1 cellular context compared by ENCODE assay signal in genomic region chr14:21071225-21072041, GRCh38.
TF ChIP-seq lines count a peak whose summit lies in the region.

No MANE protein-coding gene starts in this region.

TF ChIP-seq in K562, 482 proteins besides CTCF, POLR2A, EP300 and RAD21:
- TF ChIP-seq RCOR1 (IDR thresholded peaks at IDR 0.05; ENCODE audit: borderline replicate concordance in 1 of 2, low read depth in 2 of 2, low read length in 2 of 2) (no peak), MAZ (CRISPR knock-in tag; conservative IDR thresholded peaks at IDR 0.05 in 1 of 2, IDR thresholded peaks at IDR 0.05 in 1 of 2) (peak in 1 of 2 experiments; percentile 40; a peak in 1 of 4 replicates), ETV1 (tag; conservative IDR thresholded peaks at IDR 0.05; ENCODE audit: low read depth) (0 out of 2 replicates have a peak, but pooled peaks have one; percentile 43), ZNF408 (CRISPR knock-in tag; IDR thresholded peaks at IDR 0.05; ENCODE audit: low read depth) (no peak), EGR1 (conservative IDR thresholded peaks at IDR 0.05) (peak; percentile 76), RBFOX2 (IDR thresholded peaks at IDR 0.05; ENCODE audit: low read depth, low read length) (peak; percentile 41; the same call in 1 of the 2 replicates), PHF8 (IDR thresholded peaks at IDR 0.05; ENCODE audit: borderline replicate concordance, low read length) (peak; percentile 13; the same call in 1 of the 2 replicates), JUND (IDR thresholded peaks at IDR 0.05; ENCODE audit: borderline replicate concordance, low read depth, low read length) (0 out of 2 replicates have a peak, but pooled peaks have one; percentile 9), JUND (tag; IDR thresholded peaks at IDR 0.05; ENCODE audit: borderline replicate concordance, low read depth, low read length) (peak; percentile 22; the same call in 1 of the 3 replicates), SPI1 (IDR thresholded peaks at IDR 0.05; ENCODE audit: borderline replicate concordance, low read depth, low read length) (peak; percentile 91), ZNF263 (CRISPR knock-in tag; IDR thresholded peaks at IDR 0.05; ENCODE audit: borderline replicate concordance) (peak; percentile 99), TAF1 (IDR thresholded peaks at IDR 0.05; ENCODE audit: control insufficient read depth, extremely low read depth, insufficient read depth, low read length, severe bottlenecking) (no peak), ZNF3 (CRISPR knock-in tag; IDR thresholded peaks at IDR 0.05) (no peak), REST (CRISPR knock-in tag; IDR thresholded peaks at IDR 0.05; ENCODE audit: low read depth) (0 out of 2 replicates have a peak, but pooled peaks have one; percentile 34), ZBTB7A (IDR thresholded peaks at IDR 0.05; ENCODE audit: borderline replicate concordance, control insufficient read depth, low read depth, low read length) (peak; percentile 80; the same call in 1 of the 2 replicates), ETS2 (tag; IDR thresholded peaks at IDR 0.05; ENCODE audit: borderline replicate concordance, poor library complexity, severe bottlenecking) (no peak), VEZF1 (CRISPR knock-in tag; IDR thresholded peaks at IDR 0.05) (peak; percentile 70), NR2C2 (CRISPR knock-in tag; IDR thresholded peaks at IDR 0.05) (no peak), NR2C2 (tag; IDR thresholded peaks at IDR 0.05) (no peak)
- TF ChIP-seq, protein P1, sequence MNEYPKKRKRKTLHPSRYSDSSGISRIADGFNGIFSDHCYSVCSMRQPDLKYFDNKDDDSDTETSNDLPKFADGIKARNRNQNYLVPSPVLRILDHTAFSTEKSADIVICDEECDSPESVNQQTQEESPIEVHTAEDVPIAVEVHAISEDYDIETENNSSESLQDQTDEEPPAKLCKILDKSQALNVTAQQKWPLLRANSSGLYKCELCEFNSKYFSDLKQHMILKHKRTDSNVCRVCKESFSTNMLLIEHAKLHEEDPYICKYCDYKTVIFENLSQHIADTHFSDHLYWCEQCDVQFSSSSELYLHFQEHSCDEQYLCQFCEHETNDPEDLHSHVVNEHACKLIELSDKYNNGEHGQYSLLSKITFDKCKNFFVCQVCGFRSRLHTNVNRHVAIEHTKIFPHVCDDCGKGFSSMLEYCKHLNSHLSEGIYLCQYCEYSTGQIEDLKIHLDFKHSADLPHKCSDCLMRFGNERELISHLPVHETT (CRISPR knock-in tag; conservative IDR thresholded peaks at IDR 0.05 in 1 of 2, IDR thresholded peaks at IDR 0.05 in 1 of 2): 0 out of 4 replicates have a peak, but pooled peaks of 1 of the 2 experiments have one; percentile 12
- TF ChIP-seq, protein P2, sequence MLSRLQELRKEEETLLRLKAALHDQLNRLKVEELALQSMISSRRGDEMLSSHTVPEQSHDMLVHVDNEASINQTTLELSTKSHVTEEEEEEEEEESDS (CRISPR knock-in tag; IDR thresholded peaks at IDR 0.05): no peak
- TF ChIP-seq, protein P3, sequence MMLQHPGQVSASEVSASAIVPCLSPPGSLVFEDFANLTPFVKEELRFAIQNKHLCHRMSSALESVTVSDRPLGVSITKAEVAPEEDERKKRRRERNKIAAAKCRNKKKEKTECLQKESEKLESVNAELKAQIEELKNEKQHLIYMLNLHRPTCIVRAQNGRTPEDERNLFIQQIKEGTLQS (IDR thresholded peaks at IDR 0.05): 0 out of 2 replicates have a peak, but pooled peaks have one; percentile 24
- TF ChIP-seq, protein P3 (CRISPR knock-in tag; conservative IDR thresholded peaks at IDR 0.05): no peak
